In the genomic region with DNA sequence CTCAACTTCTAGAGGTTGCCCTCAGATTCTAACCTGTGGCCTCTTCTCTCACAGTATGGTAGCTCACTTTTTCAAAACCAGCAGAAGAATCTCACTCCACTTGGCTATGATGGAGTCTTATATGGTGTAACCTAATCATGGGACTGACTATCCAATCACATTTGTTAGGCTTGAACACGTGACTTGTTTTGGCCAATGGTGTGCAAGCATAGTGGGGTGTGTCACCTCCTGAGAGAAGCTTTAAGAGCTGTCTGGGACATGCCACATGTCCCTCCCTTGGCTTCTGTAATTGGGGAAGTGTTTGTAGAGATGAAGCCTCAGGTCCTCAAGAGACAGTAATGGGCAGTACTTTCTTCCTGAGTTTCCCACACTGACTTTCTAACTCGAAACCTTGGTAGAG, we compare ENCODE assay signal across 1 cellular context.
TF ChIP-seq lines count a peak whose summit lies in the region.

No MANE protein-coding gene starts in this region.

TF ChIP-seq in K562, 482 proteins besides CTCF, POLR2A, EP300 and RAD21 (continued from another document):
- TF ChIP-seq, protein P1, sequence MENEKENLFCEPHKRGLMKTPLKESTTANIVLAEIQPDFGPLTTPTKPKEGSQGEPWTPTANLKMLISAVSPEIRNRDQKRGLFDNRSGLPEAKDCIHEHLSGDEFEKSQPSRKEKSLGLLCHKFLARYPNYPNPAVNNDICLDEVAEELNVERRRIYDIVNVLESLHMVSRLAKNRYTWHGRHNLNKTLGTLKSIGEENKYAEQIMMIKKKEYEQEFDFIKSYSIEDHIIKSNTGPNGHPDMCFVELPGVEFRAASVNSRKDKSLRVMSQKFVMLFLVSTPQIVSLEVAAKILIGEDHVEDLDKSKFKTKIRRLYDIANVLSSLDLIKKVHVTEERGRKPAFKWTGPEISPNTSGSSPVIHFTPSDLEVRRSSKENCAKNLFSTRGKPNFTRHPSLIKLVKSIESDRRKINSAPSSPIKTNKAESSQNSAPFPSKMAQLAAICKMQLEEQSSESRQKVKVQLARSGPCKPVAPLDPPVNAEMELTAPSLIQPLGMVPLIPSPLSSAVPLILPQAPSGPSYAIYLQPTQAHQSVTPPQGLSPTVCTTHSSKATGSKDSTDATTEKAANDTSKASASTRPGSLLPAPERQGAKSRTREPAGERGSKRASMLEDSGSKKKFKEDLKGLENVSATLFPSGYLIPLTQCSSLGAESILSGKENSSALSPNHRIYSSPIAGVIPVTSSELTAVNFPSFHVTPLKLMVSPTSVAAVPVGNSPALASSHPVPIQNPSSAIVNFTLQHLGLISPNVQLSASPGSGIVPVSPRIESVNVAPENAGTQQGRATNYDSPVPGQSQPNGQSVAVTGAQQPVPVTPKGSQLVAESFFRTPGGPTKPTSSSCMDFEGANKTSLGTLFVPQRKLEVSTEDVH (IDR thresholded peaks at IDR 0.05; ENCODE audit: low read depth, partially characterized antibody) = no peak
- TF ChIP-seq, protein P2, sequence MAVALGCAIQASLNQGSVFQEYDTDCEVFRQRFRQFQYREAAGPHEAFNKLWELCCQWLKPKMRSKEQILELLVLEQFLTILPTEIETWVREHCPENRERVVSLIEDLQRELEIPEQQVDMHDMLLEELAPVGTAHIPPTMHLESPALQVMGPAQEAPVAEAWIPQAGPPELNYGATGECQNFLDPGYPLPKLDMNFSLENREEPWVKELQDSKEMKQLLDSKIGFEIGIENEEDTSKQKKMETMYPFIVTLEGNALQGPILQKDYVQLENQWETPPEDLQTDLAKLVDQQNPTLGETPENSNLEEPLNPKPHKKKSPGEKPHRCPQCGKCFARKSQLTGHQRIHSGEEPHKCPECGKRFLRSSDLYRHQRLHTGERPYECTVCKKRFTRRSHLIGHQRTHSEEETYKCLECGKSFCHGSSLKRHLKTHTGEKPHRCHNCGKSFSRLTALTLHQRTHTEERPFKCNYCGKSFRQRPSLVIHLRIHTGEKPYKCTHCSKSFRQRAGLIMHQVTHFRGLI (CRISPR knock-in tag; IDR thresholded peaks at IDR 0.05) = no peak
- TF ChIP-seq RAD51 (IDR thresholded peaks at IDR 0.05; ENCODE audit: borderline replicate concordance, low read depth) = peak; percentile 91
TF ChIP-seq in K562: peak in this region for 11.
